In the genomic region with DNA sequence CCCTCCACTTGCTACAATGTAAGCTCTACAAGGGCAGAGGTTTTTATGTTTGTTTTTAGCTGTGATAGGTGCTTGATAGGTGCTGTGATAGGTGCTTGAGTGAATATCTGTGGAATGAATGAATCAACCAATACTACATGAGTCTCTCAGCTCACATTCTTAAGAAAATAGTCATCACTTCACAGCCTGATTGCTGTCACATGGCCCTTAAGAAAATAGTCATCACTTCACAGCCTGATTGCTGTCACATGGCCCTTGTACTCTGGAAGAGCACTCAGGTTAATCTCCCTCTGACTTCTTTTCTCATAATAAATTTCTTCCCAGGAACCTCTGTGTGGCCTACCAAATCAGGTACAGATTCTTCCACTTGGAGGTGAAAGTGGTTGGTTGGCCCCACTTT, we compare ENCODE assay signal across 1 cellular context.
TF ChIP-seq lines count a peak whose summit lies in the region.

No MANE protein-coding gene starts in this region.

TF ChIP-seq in GM23338, 12 proteins besides CTCF, POLR2A, EP300 and RAD21 (continued from another document):
- TF ChIP-seq, protein P1, sequence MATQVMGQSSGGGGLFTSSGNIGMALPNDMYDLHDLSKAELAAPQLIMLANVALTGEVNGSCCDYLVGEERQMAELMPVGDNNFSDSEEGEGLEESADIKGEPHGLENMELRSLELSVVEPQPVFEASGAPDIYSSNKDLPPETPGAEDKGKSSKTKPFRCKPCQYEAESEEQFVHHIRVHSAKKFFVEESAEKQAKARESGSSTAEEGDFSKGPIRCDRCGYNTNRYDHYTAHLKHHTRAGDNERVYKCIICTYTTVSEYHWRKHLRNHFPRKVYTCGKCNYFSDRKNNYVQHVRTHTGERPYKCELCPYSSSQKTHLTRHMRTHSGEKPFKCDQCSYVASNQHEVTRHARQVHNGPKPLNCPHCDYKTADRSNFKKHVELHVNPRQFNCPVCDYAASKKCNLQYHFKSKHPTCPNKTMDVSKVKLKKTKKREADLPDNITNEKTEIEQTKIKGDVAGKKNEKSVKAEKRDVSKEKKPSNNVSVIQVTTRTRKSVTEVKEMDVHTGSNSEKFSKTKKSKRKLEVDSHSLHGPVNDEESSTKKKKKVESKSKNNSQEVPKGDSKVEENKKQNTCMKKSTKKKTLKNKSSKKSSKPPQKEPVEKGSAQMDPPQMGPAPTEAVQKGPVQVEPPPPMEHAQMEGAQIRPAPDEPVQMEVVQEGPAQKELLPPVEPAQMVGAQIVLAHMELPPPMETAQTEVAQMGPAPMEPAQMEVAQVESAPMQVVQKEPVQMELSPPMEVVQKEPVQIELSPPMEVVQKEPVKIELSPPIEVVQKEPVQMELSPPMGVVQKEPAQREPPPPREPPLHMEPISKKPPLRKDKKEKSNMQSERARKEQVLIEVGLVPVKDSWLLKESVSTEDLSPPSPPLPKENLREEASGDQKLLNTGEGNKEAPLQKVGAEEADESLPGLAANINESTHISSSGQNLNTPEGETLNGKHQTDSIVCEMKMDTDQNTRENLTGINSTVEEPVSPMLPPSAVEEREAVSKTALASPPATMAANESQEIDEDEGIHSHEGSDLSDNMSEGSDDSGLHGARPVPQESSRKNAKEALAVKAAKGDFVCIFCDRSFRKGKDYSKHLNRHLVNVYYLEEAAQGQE (IDR thresholded peaks at IDR 0.05; ENCODE audit: unreplicated experiment): no peak
- TF ChIP-seq EZH2 (IDR thresholded peaks at IDR 0.05; ENCODE audit: low read depth, unreplicated experiment) (no peak), JUNB (IDR thresholded peaks at IDR 0.05; ENCODE audit: unreplicated experiment) (no peak), NANOG (IDR thresholded peaks at IDR 0.05; ENCODE audit: borderline replicate concordance) (no peak), STAT1 (IDR thresholded peaks at IDR 0.05; ENCODE audit: unreplicated experiment) (no peak)
